In the genomic region with DNA sequence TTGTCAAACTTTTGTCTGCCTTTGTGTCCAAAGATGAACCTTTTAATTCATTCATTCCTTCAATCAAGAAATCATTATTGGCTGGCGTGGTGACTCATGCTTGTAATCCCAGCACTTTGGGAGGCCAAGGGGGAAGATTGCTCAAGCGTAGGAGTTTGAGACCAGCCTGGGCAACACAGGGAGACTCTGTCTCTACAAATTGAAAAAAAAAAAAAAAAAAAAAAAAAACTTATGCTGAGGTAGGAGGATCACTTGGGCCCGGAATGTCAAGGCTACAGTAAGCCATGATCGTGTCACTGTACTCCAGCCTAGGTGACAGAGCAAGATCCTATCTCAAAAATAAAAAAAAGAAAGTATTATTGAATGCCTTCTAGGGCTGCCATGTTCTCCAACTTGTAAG, we compare ENCODE assay signal across 12 cellular contexts. TPM values are rescaled to one million over a fixed set of nuclear protein-coding genes. Genes with fewer than 3 reads are reported as not detected.
DNase-seq lines count a peak whose midpoint lies in the region; ATAC-seq and TF ChIP-seq lines count a peak whose summit lies in the region.
"Had no signal": no experiment of that assay in that cellular context is flagged by ENCODE, and none has a peak within 500 bp of the region (broad histone marks: within the 10 kb centered on the region; RNA-seq: fewer than 3 reads in every experiment).

No MANE protein-coding gene starts in this region.

- TF ChIP-seq CTCF in heart right ventricle (IDR thresholded peaks at IDR 0.05) (no peak), astrocyte of the spinal cord (IDR thresholded peaks at IDR 0.05; ENCODE audit: low read depth, low read length) (no peak), hepatocyte (IDR thresholded peaks at IDR 0.05; ENCODE audit: poor library complexity) (no peak)

- no peaks in the 10 kb centered on the region for H3K79me2 ChIP-seq in hepatocyte

- H3K4me2 ChIP-seq in hepatocyte = no peak overlapping the region

- H3K36me3 ChIP-seq in heart right ventricle = no peaks in the 10 kb centered on the region
- H3K36me3 ChIP-seq in hepatocyte (replicated peaks; ENCODE audit: insufficient read depth, low read depth) = no peaks in the 10 kb centered on the region

- DNase-seq in heart right ventricle (no peak), cardiac septum (ENCODE audit: low spot score) (no peak), astrocyte of the spinal cord (ENCODE audit: low read depth, low spot score) (peak; percentile 12), hepatocyte (ENCODE audit: low spot score) (no peak), anterior cingulate cortex (lab: John Stamatoyannopoulos, UW) (no peak), hepatic stellate cell (ENCODE audit: low spot score) (no peak)
- DNase-seq: activated CD8-positive, alpha-beta memory T cell treated with anti-CD3 and anti-CD28 coated beads, Interleukin-2, amount 10 ng/mL, durations not matched to agents 7 days and 5 days; activated naive CD4-positive, alpha-beta T cell treated with anti-CD3 and anti-CD28 coated beads for 36 hours; SHP77 had no signal

- no peaks in the 10 kb centered on the region for H4K20me1 ChIP-seq in hepatocyte (ENCODE audit: insufficient read depth, poor library complexity, severe bottlenecking)

- H3K9me2 ChIP-seq in hepatocyte (replicated peaks; ENCODE audit: insufficient read depth) = no peaks in the 10 kb centered on the region

- in situ Hi-C loops in astrocyte of the spinal cord (cut with HindIII; ENCODE audit: low sequenced_read_pairs) = no loop called here

- H3K4me3 ChIP-seq in heart right ventricle (no peak overlapping the region), astrocyte of the spinal cord (ENCODE audit: low read depth, low read length) (no peak overlapping the region), hepatocyte (no peak overlapping the region)
- H3K4me3 ChIP-seq: lung had no signal

- WGBS in heart right ventricle, 2 donors = 61 to 85% methylated on average over 4 of the region's 4 CpGs
- WGBS in hepatocyte (ENCODE audit: low lambda C conversion rate, missing lambda C conversion rate) = 69% methylated on average over 4 of the region's 4 CpGs

- H3K27me3 ChIP-seq in heart right ventricle = no peaks in the 10 kb centered on the region
- no peaks in the 10 kb centered on the region for H3K27me3 ChIP-seq in hepatocyte

- peak in 3 of 8 donors; percentile 14 to 19 (median 17) for ATAC-seq in heart right ventricle
- no peak for ATAC-seq in HG03521 (IDR thresholded peaks at IDR 0.05; ENCODE audit: unreplicated experiment)
- no peak for ATAC-seq in GM18909 (IDR thresholded peaks at IDR 0.05; ENCODE audit: poor library complexity, unreplicated experiment)
- ATAC-seq: activated CD8-positive, alpha-beta memory T cell treated with anti-CD3 and anti-CD28 coated beads, Interleukin-2, amount 10 ng/mL, durations not matched to agents 7 days and 5 days had no signal

- H3K4me1 ChIP-seq in heart right ventricle (peaks cover 0 to 25% (median 12%) of the 10 kb centered on the region in 9 donors), hepatocyte (ENCODE audit: insufficient read depth) (peaks cover 4% of the 10 kb centered on the region)

- H3K27ac ChIP-seq in heart right ventricle (peak overlapping the region in 8 of 10 donors; percentile 7 to 80 (median 68)), hepatocyte (peak overlapping the region; percentile 94)

- H3K9me3 ChIP-seq in heart right ventricle (no peaks in the 10 kb centered on the region), hepatocyte (ENCODE audit: low read depth) (no peaks in the 10 kb centered on the region)

- intact Hi-C loops in heart right ventricle (cut with DNase I) (loop anchor here in 3 of 10 donors (2.0 to 5.0 kb wide), 2 partner anchors 51 kb away; a partner anchor contains a TSS), cardiac septum (cut with DNase I) (loop anchor here (10.0 kb wide), 1 partner anchor 53 kb away; a partner anchor contains a TSS)

- H2AFZ ChIP-seq in hepatocyte = no peak overlapping the region

RNA-seq across cellular contexts. Expression of a gene that starts 51.3 kb away (rescaled TPM):
- 10 to 100 TPM; 16.7 to 42.1 (median 28.5) TPM for total RNA-seq in heart right ventricle
- polyA plus RNA-seq in heart right ventricle = 1 to 10 TPM; 6.4 to 9.2 TPM
- 23.8 TPM for total RNA-seq in cardiac septum
- 88.9 and 93.4 TPM in 2 replicates for total RNA-seq in hepatocyte
- polyA plus RNA-seq in hepatocyte = 66.3 and 75.0 TPM in 2 replicates
